In genomic region chr12:113184900-113185179, GRCh38 we compare ENCODE assay signal across 8 cellular contexts.
A peak's percentile ranks its signal among the peaks of the same experiment; 100 is the strongest.
DNase-seq lines count a peak whose midpoint lies in the region; ATAC-seq lines count a peak whose summit lies in the region.

No MANE protein-coding gene starts in this region.

- peak; percentile 71 for ATAC-seq in GM18873 (IDR thresholded peaks at IDR 0.05; ENCODE audit: low FRiP score, unreplicated experiment)
- peak; percentile 76 for ATAC-seq in HG03139 (IDR thresholded peaks at IDR 0.05; ENCODE audit: unreplicated experiment)

- peak; percentile 97 for DNase-seq in AG08395 (ENCODE audit: low spot score)
- peak; percentile 58 for DNase-seq in NCI-H345 treated with DMSO at 0.1 percent for 48 hours (lab: John Stamatoyannopoulos, UW; ENCODE audit: unreplicated experiment)
- DNase-seq in activated CD4-positive, CD25-positive, alpha-beta regulatory T cell treated with anti-CD3 and anti-CD28 coated beads, Interleukin-2, amount 50 U/mL, for 72 hours, result peak; percentile 86
- peak; percentile 89 for DNase-seq in cerebellar cortex (ENCODE audit: low spot score)
- DNase-seq in kidney glomerular epithelial cell (lab: John Stamatoyannopoulos, UW), result peak; percentile 88
- DNase-seq in stimulated activated CD4-positive, alpha-beta T cell treated with anti-CD3 and anti-CD28 coated beads, Interleukin-15, amount 100 ng/mL, for 48 hours (ENCODE audit: low read depth in 2 of 2), result peak; percentile 85 to 87

Comparison
In these comparisons a context has a peak if more than half of its experiments do, and no peak if none do; other contexts are left out.
1. Peak in every context shown above with its lines: DNase-seq and ATAC-seq.